Comparison of ENCODE assay signal across 8 cellular contexts in the genomic region with DNA sequence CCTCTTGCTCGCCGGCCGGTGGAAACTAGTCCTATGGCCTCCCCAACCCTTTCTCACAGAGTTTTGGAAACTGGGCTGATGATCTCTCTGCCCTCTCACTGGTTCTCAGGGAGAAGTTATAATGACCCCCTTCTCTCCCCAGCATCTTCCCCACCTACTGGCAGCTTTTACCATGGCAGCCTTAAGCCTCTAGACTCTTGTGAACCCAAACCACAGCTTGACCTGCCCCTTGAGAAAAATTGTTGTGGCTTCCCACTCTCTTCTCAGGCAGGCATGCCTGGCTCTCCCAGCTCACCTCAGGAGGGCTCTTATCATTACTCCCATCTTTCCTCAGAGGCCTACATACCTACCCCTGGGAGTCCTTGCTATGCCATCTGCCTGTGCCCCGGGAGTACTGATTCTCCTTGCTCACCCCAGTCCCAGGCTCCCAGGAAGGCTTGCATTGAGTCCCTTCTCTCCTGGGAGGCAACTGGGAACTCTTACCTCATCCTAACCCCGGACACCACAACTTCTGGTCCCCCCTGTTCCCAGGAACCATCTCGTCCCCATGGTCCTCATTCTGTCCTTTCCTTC. TPM values are rescaled to one million over a fixed set of nuclear protein-coding genes. Genes with fewer than 3 reads are reported as not detected.
DNase-seq lines count a peak whose midpoint lies in the region; ATAC-seq, FAIRE-seq and TF ChIP-seq lines count a peak whose summit lies in the region.

No MANE protein-coding gene starts in this region.

- H3K27ac ChIP-seq in SU-DHL-6 (ENCODE audit: low read depth, low read length) (no peak overlapping the region), gastroesophageal sphincter (peak overlapping the region in 3 of 4 donors; percentile 97 to 98 (median 98)), testis (peak overlapping the region; percentile 98 to 99)

- peak overlapping the region; percentile 99 for H3K4me2 ChIP-seq in SU-DHL-6 (ENCODE audit: low read depth, low read length, poor library complexity, severe bottlenecking)

- H3K36me3 ChIP-seq in SU-DHL-6 (ENCODE audit: low read length) (no peaks in the 10 kb centered on the region), gastroesophageal sphincter (peaks cover 0 to 52% of the 10 kb centered on the region in 2 donors), testis (ENCODE audit: low read depth, missing control alignments) (no peaks in the 10 kb centered on the region)

- 83 to 90% methylated on average over 2 to 3 of the region's 6 CpGs for WGBS in gastroesophageal sphincter (ENCODE audit: low coverage in 1 of 2), 2 donors
- WGBS in testis, 2 donors, result 85 to 93% methylated on average over 6 of the region's 6 CpGs

- intact Hi-C loops in testis (cut with DNase I; ENCODE audit: low total_unique reads), result no loop called here

- H3K9me3 ChIP-seq in SU-DHL-6 (ENCODE audit: insufficient read depth, low read length), result no peaks in the 10 kb centered on the region
- H3K9me3 ChIP-seq in gastroesophageal sphincter, result no peaks in the 10 kb centered on the region
- no peaks in the 10 kb centered on the region for H3K9me3 ChIP-seq in testis

- TF ChIP-seq CTCF in SU-DHL-6 (IDR thresholded peaks at IDR 0.05; ENCODE audit: insufficient read depth, low read length, poor library complexity, severe bottlenecking) (peak; percentile 17), gastroesophageal sphincter (IDR thresholded peaks at IDR 0.05) (no peak), testis (IDR thresholded peaks at IDR 0.05) (peak; percentile 2 to 13 (median 12))

- ATAC-seq in gastroesophageal sphincter, result no peak

- no peak for TF ChIP-seq EP300 in gastroesophageal sphincter (IDR thresholded peaks at IDR 0.05)

- H4K20me1 ChIP-seq in SU-DHL-6 (ENCODE audit: low read depth, low read length), result no peaks in the 10 kb centered on the region

- DNase-seq in AG08396 (ENCODE audit: low spot score) (peak; percentile 22), GM19239 (ENCODE audit: insufficient read length, low spot score) (peak; percentile 40), testis (no peak), SKM-1 (lab: John Stamatoyannopoulos, UW; ENCODE audit: unreplicated experiment) (no peak), NCI-H526 (lab: John Stamatoyannopoulos, UW) (no peak), NCI-H2107 (lab: John Stamatoyannopoulos, UW) (no peak)

- H3K9me2 ChIP-seq in SU-DHL-6 (replicated peaks; ENCODE audit: insufficient read depth, low read length), result no peaks in the 10 kb centered on the region

- TF ChIP-seq POLR2A in gastroesophageal sphincter (IDR thresholded peaks at IDR 0.05) (no peak), testis (IDR thresholded peaks at IDR 0.05) (no peak)

- peak; percentile 70 for FAIRE-seq in GM19239 (lab: Jason Lieb, UNC)

- H3K4me3 ChIP-seq in SU-DHL-6 (ENCODE audit: insufficient read depth, low read length, poor library complexity, severe bottlenecking) (no peak overlapping the region), gastroesophageal sphincter (no peak overlapping the region), testis (no peak overlapping the region)

- H3F3A ChIP-seq in SU-DHL-6 (ENCODE audit: insufficient read depth), result peaks cover 10% of the 10 kb centered on the region; the same call in 1 of the 2 replicates

- H3K4me1 ChIP-seq in gastroesophageal sphincter (peaks cover 0 to 22% (median 9%) of the 10 kb centered on the region in 3 donors), testis (peaks cover 16% of the 10 kb centered on the region)

- H3K79me2 ChIP-seq in SU-DHL-6 (ENCODE audit: insufficient read depth, low read length), result peaks cover 34% of the 10 kb centered on the region

- H2AFZ ChIP-seq in SU-DHL-6 (ENCODE audit: low read depth, low read length, severe bottlenecking), result no peak overlapping the region

- no peaks in the 10 kb centered on the region for H3K27me3 ChIP-seq in SU-DHL-6 (ENCODE audit: low read length)
- H3K27me3 ChIP-seq in gastroesophageal sphincter, result no peaks in the 10 kb centered on the region
- H3K27me3 ChIP-seq in testis, result no peaks in the 10 kb centered on the region

- H3K9ac ChIP-seq in SU-DHL-6 (ENCODE audit: low read length), result no peak overlapping the region

RNA-seq across cellular contexts. Expression of a gene that starts 1.6 kb away (rescaled TPM):
- total RNA-seq in gastroesophageal sphincter, result 10 to 100 TPM; 11.4 to 24.5 (median 18.4) TPM
- 100 to 1,000 TPM in 1 of 2 donors, 10 to 100 TPM in 1; 47.4 to 130 TPM for total RNA-seq in testis
- 94.3 TPM for polyA plus RNA-seq in testis (ENCODE audit: insufficient read depth, low read depth, low replicate concordance)

RNA-seq across cellular contexts. Expression of a gene that starts 38.7 kb away (rescaled TPM):
- total RNA-seq in gastroesophageal sphincter (100 to 1,000 TPM; 202 to 421 (median 359) TPM), testis (100 to 1,000 TPM; 183 to 259 TPM)
- 165 TPM for polyA plus RNA-seq in testis (ENCODE audit: insufficient read depth, low read depth, low replicate concordance)

RNA-seq across cellular contexts. Expression of a gene that starts 38.8 kb away (rescaled TPM):
- total RNA-seq in gastroesophageal sphincter (10 to 100 TPM; 55.6 to 77.9 (median 66.7) TPM), testis (100 to 1,000 TPM; 123 to 136 TPM)
- polyA plus RNA-seq in testis (ENCODE audit: insufficient read depth, low read depth, low replicate concordance), result 86.4 TPM

RNA-seq across cellular contexts. Expression of a gene that starts 51.9 kb away (rescaled TPM):
- 1 to 10 TPM; 6.8 to 8.1 (median 7.4) TPM for total RNA-seq in gastroesophageal sphincter
- 10 to 100 TPM; 55.8 to 72.0 TPM for total RNA-seq in testis
- polyA plus RNA-seq in testis (ENCODE audit: insufficient read depth, low read depth, low replicate concordance), result 113 TPM

Comparison
In these comparisons a context has a peak if more than half of its experiments do, and no peak if none do; other contexts are left out.
1. DNase-seq: peak in AG08396 (single experiment) and GM19239 (single experiment); none in testis (single experiment), SKM-1 (single experiment), NCI-H526 (0 of 2) and NCI-H2107 (single experiment).
2. CTCF ChIP-seq: peak in SU-DHL-6 (single experiment) and testis (3 of 3); none in gastroesophageal sphincter (0 of 4).